9 cellular contexts compared by ENCODE assay signal in the genomic region with DNA sequence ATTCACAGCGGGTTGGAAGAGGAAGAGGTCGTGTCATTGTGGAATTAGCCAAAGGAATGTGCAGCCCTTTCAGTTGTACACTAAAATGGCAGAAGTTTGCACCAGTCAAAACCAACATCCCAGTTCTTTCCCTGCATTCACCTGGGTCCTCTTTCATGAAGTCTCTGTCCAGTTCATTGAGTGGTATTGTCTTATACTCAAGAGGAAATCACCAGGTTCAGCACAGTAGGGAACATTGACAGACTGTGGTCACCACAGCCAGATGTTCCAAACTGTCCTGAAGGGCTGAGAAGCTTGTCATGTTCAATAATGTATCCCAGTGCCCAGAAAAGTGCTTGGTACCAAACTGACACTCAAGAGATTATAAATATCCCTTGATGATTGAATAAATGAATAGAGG.
DNase-seq lines count a peak whose midpoint lies in the region; ATAC-seq and TF ChIP-seq lines count a peak whose summit lies in the region.
"Had no signal": no experiment of that assay in that cellular context is flagged by ENCODE, and none has a peak within 500 bp of the region (broad histone marks: within the 10 kb centered on the region; RNA-seq: fewer than 3 reads in every experiment).

No MANE protein-coding gene starts in this region.

- H3K27ac Mint-ChIP-seq in central memory CD8-positive, alpha-beta T cell (ENCODE audit: low read depth), result peak overlapping the region; percentile 77

- peaks cover 45% of the 10 kb centered on the region for H3K4me1 Mint-ChIP-seq in central memory CD8-positive, alpha-beta T cell

- DNase-seq in left ventricle myocardium inferior (no peak), heart right ventricle (no peak), RPMI8226 (peak; percentile 42), upper lobe of right lung (no peak), foreskin fibroblast (no peak), anterior cingulate cortex (lab: John Stamatoyannopoulos, UW) (no peak)
- DNase-seq in central memory CD8-positive, alpha-beta T cell (ENCODE audit: low spot score in 2 of 2), result no peak

- WGBS in heart right ventricle, 2 donors, result 62 to 85% methylated on average over 2 of the region's 2 CpGs

- no peaks in the 10 kb centered on the region for H3K9me3 Mint-ChIP-seq in central memory CD8-positive, alpha-beta T cell

- H3K27ac ChIP-seq in left ventricle myocardium inferior (replicated peaks) (peak overlapping the region; percentile 55), heart right ventricle (peak overlapping the region in 3 of 10 donors; percentile 4 to 75 (median 31)), upper lobe of right lung (peak overlapping the region; percentile 44)
- H3K27ac ChIP-seq: colonic mucosa had no signal

- H3K4me3 Mint-ChIP-seq in central memory CD8-positive, alpha-beta T cell, result peak overlapping the region; percentile 54

- H3K4me1 ChIP-seq in left ventricle myocardium inferior (peaks cover 59% of the 10 kb centered on the region), heart right ventricle (peaks cover 8 to 50% (median 34%) of the 10 kb centered on the region in 9 donors), upper lobe of right lung (peaks cover 11% of the 10 kb centered on the region)
- H3K4me1 ChIP-seq: colonic mucosa had no signal

- intact Hi-C loops in left ventricle myocardium inferior (cut with micrococcal nuclease) (no loop called here), heart right ventricle (cut with DNase I) (loop anchor here in 1 of 10 donors (10.0 kb wide), 1 partner anchor 105 kb away; no protein-coding TSS in a partner anchor), upper lobe of right lung (cut with DNase I) (no loop called here)

- TF ChIP-seq CTCF in left ventricle myocardium inferior (IDR thresholded peaks at IDR 0.05; ENCODE audit: borderline replicate concordance) (no peak), heart right ventricle (IDR thresholded peaks at IDR 0.05) (no peak), upper lobe of right lung (IDR thresholded peaks at IDR 0.05) (no peak), foreskin fibroblast (IDR thresholded peaks at IDR 0.05; ENCODE audit: low read depth, low read length) (no peak)

- ATAC-seq in heart right ventricle (no peak), upper lobe of right lung (no peak), HG03442 (IDR thresholded peaks at IDR 0.05; ENCODE audit: unreplicated experiment) (no peak)
- ATAC-seq in central memory CD8-positive, alpha-beta T cell (replicated peaks; ENCODE audit: extremely low read depth, poor library complexity, severe bottlenecking), result no peak

- H3K9me3 ChIP-seq in left ventricle myocardium inferior (replicated peaks) (no peaks in the 10 kb centered on the region), heart right ventricle (no peaks in the 10 kb centered on the region), upper lobe of right lung (no peaks in the 10 kb centered on the region)
- H3K9me3 ChIP-seq: colonic mucosa had no signal

- H3K36me3 Mint-ChIP-seq in central memory CD8-positive, alpha-beta T cell (ENCODE audit: insufficient read depth), result no peaks in the 10 kb centered on the region

- no peaks in the 10 kb centered on the region for H3K27me3 Mint-ChIP-seq in central memory CD8-positive, alpha-beta T cell

- no peaks in the 10 kb centered on the region for H3K36me3 ChIP-seq in left ventricle myocardium inferior
- no peaks in the 10 kb centered on the region for H3K36me3 ChIP-seq in heart right ventricle
- no peaks in the 10 kb centered on the region for H3K36me3 ChIP-seq in upper lobe of right lung
- H3K36me3 ChIP-seq: colonic mucosa had no signal

- no peak overlapping the region for H3K4me3 ChIP-seq in left ventricle myocardium inferior
- H3K4me3 ChIP-seq in heart right ventricle, result no peak overlapping the region
- H3K4me3 ChIP-seq in upper lobe of right lung, result no peak overlapping the region
- H3K4me3 ChIP-seq in foreskin fibroblast (ENCODE audit: low read depth in 1 of 2, low read length in 2 of 2), result no peak overlapping the region
- H3K4me3 ChIP-seq: colonic mucosa had no signal

- H3K27me3 ChIP-seq in left ventricle myocardium inferior (ENCODE audit: low read depth) (no peaks in the 10 kb centered on the region), heart right ventricle (no peaks in the 10 kb centered on the region), upper lobe of right lung (no peaks in the 10 kb centered on the region)
- H3K27me3 ChIP-seq: colonic mucosa had no signal
